Comparison of ENCODE assay signal across 1 cellular context in genomic region chr20:46348972-46349741, GRCh38.
TF ChIP-seq lines count a peak whose summit lies in the region.

No MANE protein-coding gene starts in this region.

TF ChIP-seq in K562, 482 proteins besides CTCF, POLR2A, EP300 and RAD21 (continued from another document):
- TF ChIP-seq KLF16 (IDR thresholded peaks at IDR 0.05) (0 out of 2 replicates have a peak, but pooled peaks have one; percentile 31), TFAP4 (CRISPR knock-in tag; IDR thresholded peaks at IDR 0.05; ENCODE audit: borderline replicate concordance) (peak; percentile 43), VEZF1 (CRISPR knock-in tag; IDR thresholded peaks at IDR 0.05) (peak; percentile 43), TRIM24 (IDR thresholded peaks at IDR 0.05) (no peak), SMC3 (conservative IDR thresholded peaks at IDR 0.05; ENCODE audit: insufficient read depth, low read depth, low read length) (peak; percentile 68), ZEB2 (IDR thresholded peaks at IDR 0.05) (no peak), LCOR (CRISPR knock-in tag; IDR thresholded peaks at IDR 0.05) (0 out of 2 replicates have a peak, but pooled peaks have one; percentile 4), SETDB1 (IDR thresholded peaks at IDR 0.05; ENCODE audit: low read length) (no peak), HNRNPL (IDR thresholded peaks at IDR 0.05; ENCODE audit: low read depth, low read length) (no peak), CC2D1A (IDR thresholded peaks at IDR 0.05) (peak; percentile 43; the same call in 1 of the 2 replicates), POLR2AphosphoS5 (IDR thresholded peaks at IDR 0.05; ENCODE audit: control insufficient read depth, insufficient read depth, low read depth, low read length) (peak; percentile 40; the same call in 1 of the 2 replicates), RFX7 (CRISPR knock-in tag; IDR thresholded peaks at IDR 0.05) (no peak), HNRNPLL (IDR thresholded peaks at IDR 0.05; ENCODE audit: low read depth, low read length, poor library complexity, severe bottlenecking) (no peak), ETV6 (IDR thresholded peaks at IDR 0.05; ENCODE audit: borderline replicate concordance in 1 of 2, low read depth in 2 of 2, low read length in 1 of 2) (no peak), ETV6 (CRISPR knock-in tag; IDR thresholded peaks at IDR 0.05; ENCODE audit: borderline replicate concordance) (no peak), SMARCA5 (IDR thresholded peaks at IDR 0.05) (peak; percentile 39; the same call in 1 of the 2 replicates), STAG1 (CRISPR knock-in tag; IDR thresholded peaks at IDR 0.05; ENCODE audit: borderline replicate concordance) (peak; percentile 49; the same call in 1 of the 2 replicates), STAT5A (IDR thresholded peaks at IDR 0.05; ENCODE audit: borderline replicate concordance, low read length) (no peak), RBM25 (IDR thresholded peaks at IDR 0.05; ENCODE audit: low read depth, low read length, severe bottlenecking) (peak; percentile 78)
- TF ChIP-seq, protein P1, sequence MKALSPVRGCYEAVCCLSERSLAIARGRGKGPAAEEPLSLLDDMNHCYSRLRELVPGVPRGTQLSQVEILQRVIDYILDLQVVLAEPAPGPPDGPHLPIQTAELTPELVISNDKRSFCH (CRISPR knock-in tag; IDR thresholded peaks at IDR 0.05), result no peak
- TF ChIP-seq, protein P1 (tag; IDR thresholded peaks at IDR 0.05), result no peak
- TF ChIP-seq, protein P2, sequence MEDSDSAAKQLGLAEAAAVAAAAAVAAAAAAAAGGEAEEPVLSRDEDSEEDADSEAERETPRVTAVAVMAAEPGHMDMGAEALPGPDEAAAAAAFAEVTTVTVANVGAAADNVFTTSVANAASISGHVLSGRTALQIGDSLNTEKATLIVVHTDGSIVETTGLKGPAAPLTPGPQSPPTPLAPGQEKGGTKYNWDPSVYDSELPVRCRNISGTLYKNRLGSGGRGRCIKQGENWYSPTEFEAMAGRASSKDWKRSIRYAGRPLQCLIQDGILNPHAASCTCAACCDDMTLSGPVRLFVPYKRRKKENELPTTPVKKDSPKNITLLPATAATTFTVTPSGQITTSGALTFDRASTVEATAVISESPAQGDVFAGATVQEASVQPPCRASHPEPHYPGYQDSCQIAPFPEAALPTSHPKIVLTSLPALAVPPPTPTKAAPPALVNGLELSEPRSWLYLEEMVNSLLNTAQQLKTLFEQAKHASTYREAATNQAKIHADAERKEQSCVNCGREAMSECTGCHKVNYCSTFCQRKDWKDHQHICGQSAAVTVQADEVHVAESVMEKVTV (CRISPR knock-in tag; IDR thresholded peaks at IDR 0.05), result peak; percentile 20; the same call in 1 of the 2 replicates
- TF ChIP-seq, protein P3, sequence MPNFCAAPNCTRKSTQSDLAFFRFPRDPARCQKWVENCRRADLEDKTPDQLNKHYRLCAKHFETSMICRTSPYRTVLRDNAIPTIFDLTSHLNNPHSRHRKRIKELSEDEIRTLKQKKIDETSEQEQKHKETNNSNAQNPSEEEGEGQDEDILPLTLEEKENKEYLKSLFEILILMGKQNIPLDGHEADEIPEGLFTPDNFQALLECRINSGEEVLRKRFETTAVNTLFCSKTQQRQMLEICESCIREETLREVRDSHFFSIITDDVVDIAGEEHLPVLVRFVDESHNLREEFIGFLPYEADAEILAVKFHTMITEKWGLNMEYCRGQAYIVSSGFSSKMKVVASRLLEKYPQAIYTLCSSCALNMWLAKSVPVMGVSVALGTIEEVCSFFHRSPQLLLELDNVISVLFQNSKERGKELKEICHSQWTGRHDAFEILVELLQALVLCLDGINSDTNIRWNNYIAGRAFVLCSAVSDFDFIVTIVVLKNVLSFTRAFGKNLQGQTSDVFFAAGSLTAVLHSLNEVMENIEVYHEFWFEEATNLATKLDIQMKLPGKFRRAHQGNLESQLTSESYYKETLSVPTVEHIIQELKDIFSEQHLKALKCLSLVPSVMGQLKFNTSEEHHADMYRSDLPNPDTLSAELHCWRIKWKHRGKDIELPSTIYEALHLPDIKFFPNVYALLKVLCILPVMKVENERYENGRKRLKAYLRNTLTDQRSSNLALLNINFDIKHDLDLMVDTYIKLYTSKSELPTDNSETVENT (CRISPR knock-in tag; IDR thresholded peaks at IDR 0.05), result no peak
TF ChIP-seq in K562: peak in this region for 15.
